22 cellular contexts compared by ENCODE assay signal in the genomic region with DNA sequence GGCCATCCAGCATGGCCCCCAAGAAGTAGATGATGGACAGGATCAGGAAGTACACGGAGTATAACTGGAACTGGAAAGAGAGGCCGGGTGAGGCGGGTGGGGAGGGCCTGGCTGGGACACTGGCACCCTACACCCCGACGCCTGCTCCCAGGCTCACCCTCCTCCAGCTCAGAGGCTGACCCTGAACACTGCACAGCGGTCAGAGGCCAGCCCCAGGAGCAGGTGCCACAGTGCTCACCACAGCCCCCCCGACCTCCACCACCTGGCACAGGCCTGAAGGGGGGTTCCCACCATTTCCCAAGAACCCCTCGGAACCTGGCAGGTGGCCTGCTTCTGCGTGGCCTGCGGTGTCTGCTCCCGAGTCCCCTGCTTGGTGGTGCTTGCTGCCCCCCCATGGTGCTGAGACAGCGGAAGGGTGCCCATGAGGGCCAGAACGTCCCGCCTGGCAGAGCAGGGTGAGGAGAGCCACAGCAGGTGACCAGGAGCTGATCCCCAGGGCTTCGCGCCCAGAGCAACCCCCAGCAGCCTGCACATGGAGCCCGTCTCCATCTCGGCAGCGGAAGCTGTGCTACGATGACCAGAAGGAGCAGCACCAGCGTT. TPM values are rescaled to one million over a fixed set of nuclear protein-coding genes. Genes with fewer than 3 reads are reported as not detected.
DNase-seq lines count a peak whose midpoint lies in the region; ATAC-seq and TF ChIP-seq lines count a peak whose summit lies in the region.
"Had no signal": no experiment of that assay in that cellular context is flagged by ENCODE, and none has a peak within 500 bp of the region (broad histone marks: within the 10 kb centered on the region; RNA-seq: fewer than 3 reads in every experiment).

No MANE protein-coding gene starts in this region.

- peaks cover 31% of the 10 kb centered on the region for H3K9me3 ChIP-seq in lower lobe of right lung
- H3K9me3 ChIP-seq in suprapubic skin: no peaks in the 10 kb centered on the region
- H3K9me3 ChIP-seq: pancreas, SJSA1 had no signal

- H3K4me1 ChIP-seq in lower lobe of right lung (peaks cover 10% of the 10 kb centered on the region), suprapubic skin (no peaks in the 10 kb centered on the region)
- H3K4me1 ChIP-seq: SJSA1 had no signal

- peaks cover 27% of the 10 kb centered on the region for H3K36me3 ChIP-seq in lower lobe of right lung
- H3K36me3 ChIP-seq in suprapubic skin: peaks cover 24% of the 10 kb centered on the region
- peaks cover 28% of the 10 kb centered on the region for H3K36me3 ChIP-seq in brain microvascular endothelial cell (replicated peaks)
- H3K36me3 ChIP-seq: pancreas had no signal

- TF ChIP-seq EP300 in Ishikawa (IDR thresholded peaks at IDR 0.05; ENCODE audit: borderline replicate concordance): no peak
- TF ChIP-seq EP300 in suprapubic skin (IDR thresholded peaks at IDR 0.05): no peak

- H3K27ac ChIP-seq in lower lobe of right lung: no peak overlapping the region
- no peak overlapping the region for H3K27ac ChIP-seq in suprapubic skin
- H3K27ac ChIP-seq in brain microvascular endothelial cell: no peak overlapping the region
- H3K27ac ChIP-seq: pancreas, PC-9, SJSA1 had no signal

- WGBS in suprapubic skin: 96% methylated on average over 4 of the region's 21 CpGs

- DNase-seq in cardiac septum (ENCODE audit: low spot score): peak; percentile 58
- DNase-seq in lower lobe of right lung: peak; percentile 35
- peak; percentile 54 to 69 for DNase-seq in suprapubic skin (ENCODE audit: low spot score in 2 of 2)
- no peak for DNase-seq in stimulated activated CD4-positive, alpha-beta T cell treated with anti-CD3 and anti-CD28 coated beads, Interleukin-2, amount 100 ng/mL, for 48 hours
- no peak for DNase-seq in brain microvascular endothelial cell
- DNase-seq: activated CD4-positive, alpha-beta T cell treated with anti-CD3 and anti-CD28 coated beads for 4 hours; activated CD8-positive, alpha-beta memory T cell treated with anti-CD3 and anti-CD28 coated beads, Interleukin-2, amount 10 ng/mL, durations not matched to agents 7 days and 5 days; activated naive CD8-positive, alpha-beta T cell treated with anti-CD3 and anti-CD28 coated beads, Interleukin-2, amount 10 ng/mL, durations not matched to agents 7 days and 5 days; DMS79 treated with DMSO at 0.1 percent for 48 hours; effector CD8-positive, alpha-beta T cell; naive B cell; NCI-H1092 treated with DMSO at 0.1 percent for 48 hours; NCI-H2029; NCI-H345; PC-9; stimulated activated naive CD4-positive, alpha-beta T cell had no signal

- TF ChIP-seq CTCF in lower lobe of right lung (IDR thresholded peaks at IDR 0.05) (no peak), suprapubic skin (IDR thresholded peaks at IDR 0.05) (no peak), brain microvascular endothelial cell (IDR thresholded peaks at IDR 0.05; ENCODE audit: low read depth, low read length, missing control alignments) (no peak)

- H3K4me3 ChIP-seq in lower lobe of right lung: no peak overlapping the region
- no peak overlapping the region for H3K4me3 ChIP-seq in suprapubic skin
- no peak overlapping the region for H3K4me3 ChIP-seq in brain microvascular endothelial cell (ENCODE audit: low read depth, low read length)
- H3K4me3 ChIP-seq: pancreas, PC-9, SJSA1 had no signal

- in situ Hi-C loops in brain microvascular endothelial cell (cut with HindIII; ENCODE audit: low pct_ligation_motif_present, low sequenced_read_pairs): no loop called here

- H3K27me3 ChIP-seq in lower lobe of right lung (ENCODE audit: low read depth) (no peaks in the 10 kb centered on the region), suprapubic skin (no peaks in the 10 kb centered on the region), brain microvascular endothelial cell (replicated peaks) (no peaks in the 10 kb centered on the region)
- H3K27me3 ChIP-seq: pancreas, SJSA1 had no signal

- intact Hi-C loops in cardiac septum (cut with DNase I): no loop called here
- intact Hi-C loops in lower lobe of right lung (cut with DNase I): no loop called here

- no peak for TF ChIP-seq POLR2A in suprapubic skin (IDR thresholded peaks at IDR 0.05)

- ATAC-seq in lower lobe of right lung (no peak), GM21528 (IDR thresholded peaks at IDR 0.05; ENCODE audit: low FRiP score, unreplicated experiment) (no peak)
- ATAC-seq: activated CD8-positive, alpha-beta memory T cell treated with anti-CD3 and anti-CD28 coated beads, Interleukin-2, amount 10 ng/mL, durations not matched to agents 7 days and 5 days; activated T-helper 17 cell treated with anti-CD3 and anti-CD28 coated beads, Interleukin-2, amount 50 U/mL, for 72 hours; esophagus mucosa; pancreas had no signal

- no peak for TF ChIP-seq RAD21 in Ishikawa (IDR thresholded peaks at IDR 0.05; ENCODE audit: low read depth)

TF ChIP-seq in Ishikawa, 13 proteins besides CTCF, POLR2A, EP300 and RAD21:
- TF ChIP-seq, protein P1, sequence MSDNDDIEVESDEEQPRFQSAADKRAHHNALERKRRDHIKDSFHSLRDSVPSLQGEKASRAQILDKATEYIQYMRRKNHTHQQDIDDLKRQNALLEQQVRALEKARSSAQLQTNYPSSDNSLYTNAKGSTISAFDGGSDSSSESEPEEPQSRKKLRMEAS (IDR thresholded peaks at IDR 0.05): 0 out of 2 replicates have a peak, but pooled peaks have one; percentile 17
- TF ChIP-seq TEAD4 (IDR thresholded peaks at IDR 0.05) (no peak), CREB1 (IDR thresholded peaks at IDR 0.05; ENCODE audit: low read depth) (no peak), NFIC (IDR thresholded peaks at IDR 0.05) (no peak), TAF1 (IDR thresholded peaks at IDR 0.05; ENCODE audit: low read depth) (no peak)
- TF ChIP-seq, protein P2, sequence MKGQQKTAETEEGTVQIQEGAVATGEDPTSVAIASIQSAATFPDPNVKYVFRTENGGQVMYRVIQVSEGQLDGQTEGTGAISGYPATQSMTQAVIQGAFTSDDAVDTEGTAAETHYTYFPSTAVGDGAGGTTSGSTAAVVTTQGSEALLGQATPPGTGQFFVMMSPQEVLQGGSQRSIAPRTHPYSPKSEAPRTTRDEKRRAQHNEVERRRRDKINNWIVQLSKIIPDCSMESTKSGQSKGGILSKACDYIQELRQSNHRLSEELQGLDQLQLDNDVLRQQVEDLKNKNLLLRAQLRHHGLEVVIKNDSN (IDR thresholded peaks at IDR 0.05): no peak
TF ChIP-seq in Ishikawa: peak in this region for 1.

RNA-seq across cellular contexts. Expression of a gene that starts 26.1 kb away (rescaled TPM):
- total RNA-seq in cardiac septum (2.7 TPM), lower lobe of right lung (50.7 TPM), suprapubic skin (1 to 10 TPM; 7.0 to 9.8 (median 7.9) TPM)

Comparison
In these comparisons a context has a peak if more than half of its experiments do, and no peak if none do; other contexts are left out.
1. DNase-seq: peak in cardiac septum (single experiment), lower lobe of right lung (single experiment) and suprapubic skin (2 of 2); none in stimulated activated CD4-positive, alpha-beta T cell treated with anti-CD3 and anti-CD28 coated beads, Interleukin-2, amount 100 ng/mL, for 48 hours (0 of 2) and brain microvascular endothelial cell (single experiment).